In the genomic region with DNA sequence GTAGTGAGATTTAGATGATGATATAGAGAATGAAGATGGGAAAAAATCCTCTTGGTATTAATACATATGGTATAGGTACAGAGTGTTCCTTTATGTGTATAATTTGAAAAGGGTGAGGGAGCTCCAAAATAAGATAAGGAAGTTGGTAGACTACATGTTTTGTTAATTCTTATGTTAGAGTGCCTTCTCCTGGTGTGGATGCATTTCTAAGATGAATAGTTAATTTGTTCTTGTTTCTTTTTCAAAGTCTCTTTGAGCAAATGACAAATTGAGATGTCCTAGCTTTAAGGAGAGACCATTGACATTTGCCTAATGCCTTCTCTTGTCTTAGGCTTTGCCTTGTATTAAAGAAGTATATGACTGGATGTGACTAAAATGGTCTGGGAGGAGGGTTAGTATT, we compare ENCODE assay signal across 8 cellular contexts. TPM values are rescaled to one million over a fixed set of nuclear protein-coding genes. Genes with fewer than 3 reads are reported as not detected.
DNase-seq lines count a peak whose midpoint lies in the region; ATAC-seq and TF ChIP-seq lines count a peak whose summit lies in the region.

No MANE protein-coding gene starts in this region.

- no peaks in the 10 kb centered on the region for H3K9me3 Mint-ChIP-seq in effector memory CD8-positive, alpha-beta T cell
- H3K9me3 Mint-ChIP-seq in progenitor cell of endocrine pancreas (ENCODE audit: low read depth) = peaks cover 8% of the 10 kb centered on the region

- TF ChIP-seq CTCF in GM10248 (IDR thresholded peaks at IDR 0.05; ENCODE audit: control extremely low read depth, extremely low read depth, low read depth, missing control alignments) (peak; percentile 35), progenitor cell of endocrine pancreas (IDR thresholded peaks at IDR 0.05; ENCODE audit: unreplicated experiment) (no peak), omental fat pad (IDR thresholded peaks at IDR 0.05) (no peak)

- peak overlapping the region; percentile 67 to 81 for H3K27ac Mint-ChIP-seq in effector memory CD8-positive, alpha-beta T cell
- peak overlapping the region; percentile 17 for H3K27ac Mint-ChIP-seq in progenitor cell of endocrine pancreas

- POLR2A ChIA-PET in GM10248 (lab: Yijun Ruan, JAX) = no interaction called here

- H3K27me3 Mint-ChIP-seq in effector memory CD8-positive, alpha-beta T cell = no peaks in the 10 kb centered on the region
- H3K27me3 Mint-ChIP-seq in progenitor cell of endocrine pancreas = no peaks in the 10 kb centered on the region

- DNase-seq in GM10248 (ENCODE audit: extremely low spot score) (peak; percentile 37), NCI-H460 (ENCODE audit: extremely low read depth, low read depth) (peak; percentile 36), progenitor cell of endocrine pancreas (ENCODE audit: low spot score, unreplicated experiment) (no peak), NCI-H226 (no peak), OCI-M2 (lab: John Stamatoyannopoulos, UW; ENCODE audit: unreplicated experiment) (no peak), omental fat pad (ENCODE audit: low spot score) (no peak)
- DNase-seq in effector memory CD8-positive, alpha-beta T cell = no peak

- peaks cover 3% of the 10 kb centered on the region for H3K36me3 Mint-ChIP-seq in effector memory CD8-positive, alpha-beta T cell (ENCODE audit: insufficient read depth)
- H3K36me3 Mint-ChIP-seq in progenitor cell of endocrine pancreas (ENCODE audit: insufficient read depth) = peaks cover 16% of the 10 kb centered on the region

- peak overlapping the region in 1 of 2 donors; percentile 55 for H3K4me3 Mint-ChIP-seq in effector memory CD8-positive, alpha-beta T cell
- H3K4me3 Mint-ChIP-seq in progenitor cell of endocrine pancreas (ENCODE audit: low read depth) = no peak overlapping the region

- H3K4me1 Mint-ChIP-seq in effector memory CD8-positive, alpha-beta T cell (ENCODE audit: low read depth in 2 of 2) = peaks cover 37 to 39% of the 10 kb centered on the region in 2 donors
- H3K4me1 Mint-ChIP-seq in progenitor cell of endocrine pancreas (ENCODE audit: low read depth) = peaks cover 44% of the 10 kb centered on the region

- peak; percentile 15 for ATAC-seq in effector memory CD8-positive, alpha-beta T cell (replicated peaks)
- ATAC-seq in GM18868 (IDR thresholded peaks at IDR 0.05; ENCODE audit: unreplicated experiment) (no peak), omental fat pad (ENCODE audit: low FRiP score) (no peak)

- CTCF ChIA-PET in GM10248 (lab: Yijun Ruan, JAX) = interaction anchor here (0.8 to 7.4 kb wide), 25 partner anchors 9 to 246 kb away, joined by 3 to 80 read pairs (median 7); no protein-coding TSS in a partner anchor

RNA-seq across cellular contexts. Expression of a gene that starts 34.1 kb away (rescaled TPM):
- 24.5 and 31.4 TPM in 2 replicates for total RNA-seq in NCI-H460 (2014; rRNA removed; shearing (Covaris generic))
- 10.2 and 12.7 TPM in 2 replicates for polyA plus RNA-seq in NCI-H460 (2014; cell fraction: nucleus; rRNA removed)
- total RNA-seq in progenitor cell of endocrine pancreas (114 and 119 TPM in 2 replicates), omental fat pad (100 to 1,000 TPM; 162 to 301 (median 216) TPM)

Comparison
In these comparisons a context has a peak if more than half of its experiments do, and no peak if none do; other contexts are left out.
1. DNase-seq: peak in GM10248 (single experiment) and NCI-H460 (single experiment); none in effector memory CD8-positive, alpha-beta T cell (0 of 3), progenitor cell of endocrine pancreas (single experiment), NCI-H226 (single experiment), OCI-M2 (single experiment) and omental fat pad (single experiment).